9 cellular contexts compared by ENCODE assay signal in genomic region chr1:24541711-24542346, GRCh38. TPM values are rescaled to one million over a fixed set of nuclear protein-coding genes. Genes with fewer than 3 reads are reported as not detected.
DNase-seq lines count a peak whose midpoint lies in the region; ATAC-seq and TF ChIP-seq lines count a peak whose summit lies in the region.
"Had no signal": no experiment of that assay in that cellular context is flagged by ENCODE, and none has a peak within 500 bp of the region (broad histone marks: within the 10 kb centered on the region; RNA-seq: fewer than 3 reads in every experiment).

No MANE protein-coding gene starts in this region.

- H4K20me1 ChIP-seq in fibroblast of lung (ENCODE audit: control insufficient read depth, extremely low read depth, insufficient read depth, low read length): no peaks in the 10 kb centered on the region

- H3K36me3 ChIP-seq in fibroblast of lung (ENCODE audit: control insufficient read depth, insufficient read depth, low read length) (no peaks in the 10 kb centered on the region), gastroesophageal sphincter (no peaks in the 10 kb centered on the region)

- H3K79me2 ChIP-seq in fibroblast of lung (ENCODE audit: control insufficient read depth, insufficient read depth, low read length): no peaks in the 10 kb centered on the region

- H3K4me3 Mint-ChIP-seq in T-cell: no peak overlapping the region

- CTCF ChIA-PET in T-cell (lab: Charles Lee): interaction anchor here (0.6 to 1.3 kb wide), 5 partner anchors 16 to 726 kb away, joined by 3 to 5 read pairs (median 4); no protein-coding TSS in a partner anchor

- POLR2A ChIA-PET in T-cell (lab: Charles Lee): no interaction called here

- no peaks in the 10 kb centered on the region for H3K27me3 Mint-ChIP-seq in T-cell

- ATAC-seq in T-cell (replicated peaks in 1 of 4) (no peak), gastroesophageal sphincter (no peak)
- no peak for ATAC-seq in stimulated activated naive CD8-positive, alpha-beta T cell treated with anti-CD3 and anti-CD28 coated beads, Interleukin-15, Interleukin-2, amounts not matched to agents 100 U/mL and 50 U/mL, for 24 hours

- H3K9me3 Mint-ChIP-seq in T-cell: no peaks in the 10 kb centered on the region

- no peak overlapping the region for H2AFZ ChIP-seq in fibroblast of lung (ENCODE audit: low read length)

- peak overlapping the region; percentile 61 to 87 for H3K27ac Mint-ChIP-seq in T-cell

- H3K4me1 Mint-ChIP-seq in T-cell: peaks cover 52 to 78% (median 74%) of the 10 kb centered on the region in 3 donors

- peaks cover 7% of the 10 kb centered on the region for H3K4me1 ChIP-seq in fibroblast of lung (ENCODE audit: control insufficient read depth, extremely low read depth, insufficient read depth, low read length)
- no peaks in the 10 kb centered on the region for H3K4me1 ChIP-seq in gastroesophageal sphincter

- H3K27me3 ChIP-seq in fibroblast of lung (ENCODE audit: control insufficient read depth, insufficient read depth, low read length) (no peaks in the 10 kb centered on the region), gastroesophageal sphincter (peaks cover under 1% of the 10 kb centered on the region)

- H3K4me2 ChIP-seq in fibroblast of lung (ENCODE audit: extremely low read depth, insufficient read depth, low read length): no peak overlapping the region

- DNase-seq in NCI-H82 (lab: John Stamatoyannopoulos, UW) (peak; percentile 56), NCI-H82 treated with DMSO at 0.1 percent for 48 hours (lab: John Stamatoyannopoulos, UW; ENCODE audit: unreplicated experiment) (no peak), T-cell (peak in 3 of 34 experiments; percentile 14 to 27 (median 25)), fibroblast of lung (ENCODE audit: low read depth in 2 of 2) (no peak), putamen (ENCODE audit: low spot score) (no peak), DMS153 (lab: John Stamatoyannopoulos, UW) (no peak)
- DNase-seq in stimulated activated naive CD8-positive, alpha-beta T cell treated with anti-CD3 and anti-CD28 coated beads, Interleukin-15, Interleukin-2, amounts not matched to agents 100 U/mL and 50 U/mL, for 24 hours: peak; percentile 53

- H3K9ac ChIP-seq in fibroblast of lung (ENCODE audit: insufficient read depth, low read length): no peak overlapping the region

- peaks cover 27% of the 10 kb centered on the region for H3K36me3 Mint-ChIP-seq in T-cell

- H3K9me3 ChIP-seq in fibroblast of lung (ENCODE audit: control insufficient read depth, insufficient read depth, low read depth, low read length): no peaks in the 10 kb centered on the region
- H3K9me3 ChIP-seq in gastroesophageal sphincter: no peaks in the 10 kb centered on the region

- 55 to 62% methylated on average over 3 to 7 of the region's 8 CpGs for WGBS in gastroesophageal sphincter (ENCODE audit: low coverage in 1 of 2), 2 donors

- TF ChIP-seq CTCF in fibroblast of lung (conservative IDR thresholded peaks at IDR 0.05 in 1 of 2, IDR thresholded peaks at IDR 0.05 in 1 of 2; ENCODE audit: low read depth in 1 of 2, low read length in 2 of 2) (peak; percentile 34 to 50), gastroesophageal sphincter (IDR thresholded peaks at IDR 0.05) (peak in 2 of 4 experiments; percentile 19 to 51)

- H3K27ac ChIP-seq in fibroblast of lung (ENCODE audit: insufficient read depth, low read length): no peak overlapping the region
- no peak overlapping the region for H3K27ac ChIP-seq in gastroesophageal sphincter

- no peak overlapping the region for H3K4me3 ChIP-seq in fibroblast of lung (replicated peaks in 1 of 4; ENCODE audit: control extremely low read depth in 1 of 4, insufficient read depth in 1 of 4, low read depth in 3 of 4, low read length in 4 of 4)
- no peak overlapping the region for H3K4me3 ChIP-seq in gastroesophageal sphincter
- H3K4me3 ChIP-seq: SK-N-MC had no signal

- no peak for TF ChIP-seq POLR2A in gastroesophageal sphincter (IDR thresholded peaks at IDR 0.05)

- no peak for TF ChIP-seq EP300 in gastroesophageal sphincter (IDR thresholded peaks at IDR 0.05)

RNA-seq across cellular contexts. Expression of gene NCMAP, which starts 14.1 kb away (rescaled TPM):
- total RNA-seq in T-cell (under 1 TPM in 4 of 5 donors, not detected in 1; 0.13 to 0.23 (median 0.19) TPM), fibroblast of lung (not detected in 2 replicates), gastroesophageal sphincter (1 to 10 TPM in 1 of 4 donors, under 1 TPM in 2, not detected in 1; 0.16 to 1.9 (median 0.27) TPM)
- not detected in 2 replicates for polyA plus RNA-seq in fibroblast of lung
- not detected in 2 replicates for polyA plus RNA-seq in fibroblast of lung (2012)
- polyA minus RNA-seq in fibroblast of lung (ENCODE audit: low replicate concordance): not detected in 2 replicates

RNA-seq across cellular contexts. Expression of gene RCAN3, which starts 39.2 kb away (rescaled TPM):
- total RNA-seq in T-cell: 100 to 1,000 TPM; 149 to 202 (median 186) TPM
- 2.3 and 5.0 TPM in 2 replicates for total RNA-seq in fibroblast of lung
- polyA plus RNA-seq in fibroblast of lung: 12.9 and 17.3 TPM in 2 replicates
- polyA plus RNA-seq in fibroblast of lung (2012): 5.9 and 9.2 TPM in 2 replicates
- polyA minus RNA-seq in fibroblast of lung (ENCODE audit: low replicate concordance): 4.0 and 13.0 TPM in 2 replicates
- total RNA-seq in gastroesophageal sphincter: 10 to 100 TPM in 3 of 4 donors, 1 to 10 TPM in 1; 9.0 to 12.7 (median 11.5) TPM

Comparison
In these comparisons a context has a peak if more than half of its experiments do, and no peak if none do; other contexts are left out.
1. DNase-seq: peak in NCI-H82 (single experiment) and stimulated activated naive CD8-positive, alpha-beta T cell treated with anti-CD3 and anti-CD28 coated beads, Interleukin-15, Interleukin-2, amounts not matched to agents 100 U/mL and 50 U/mL, for 24 hours (single experiment); none in NCI-H82 treated with DMSO at 0.1 percent for 48 hours (single experiment), fibroblast of lung (0 of 2), putamen (single experiment) and DMS153 (single experiment).
2. RNA of gene RCAN3, which starts 39.2 kb away (total RNA-seq): 149 to 202 TPM in T-cell; 9.0 to 12.7 TPM in gastroesophageal sphincter and 2.3 to 5.0 TPM in fibroblast of lung; every median in the first group is over 10 times any median in the second.